Comparison of ENCODE assay signal across 2 cellular contexts in genomic region chr2:170139276-170139967, GRCh38.
TF ChIP-seq lines count a peak whose summit lies in the region.

No MANE protein-coding gene starts in this region.

TF ChIP-seq in GM23338, 12 proteins besides CTCF, POLR2A, EP300 and RAD21:
- TF ChIP-seq ZNF462 (CRISPR knock-in tag; IDR thresholded peaks at IDR 0.05) (no peak), EZH2 (IDR thresholded peaks at IDR 0.05; ENCODE audit: low read depth, unreplicated experiment) (no peak), ZNF331 (CRISPR knock-in tag; IDR thresholded peaks at IDR 0.05; ENCODE audit: low read depth) (no peak), EZH2phosphoT487 (IDR thresholded peaks at IDR 0.05; ENCODE audit: unreplicated experiment) (no peak), NANOG (IDR thresholded peaks at IDR 0.05; ENCODE audit: borderline replicate concordance) (no peak), STAT1 (IDR thresholded peaks at IDR 0.05; ENCODE audit: unreplicated experiment) (no peak), CREB1 (CRISPR knock-in tag; IDR thresholded peaks at IDR 0.05; ENCODE audit: low read depth) (no peak), REST (IDR thresholded peaks at IDR 0.05; ENCODE audit: unreplicated experiment) (no peak), ZNF114 (CRISPR knock-in tag; IDR thresholded peaks at IDR 0.05) (no peak)

TF ChIP-seq in H1, 55 proteins besides CTCF, POLR2A, EP300 and RAD21:
- TF ChIP-seq MAFK (IDR thresholded peaks at IDR 0.05; ENCODE audit: low read depth, low read length) = no peak
- no peak for TF ChIP-seq POLR2AphosphoS5 (IDR thresholded peaks at IDR 0.05; ENCODE audit: low read depth, low read length)
- no peak for TF ChIP-seq CHD2 (IDR thresholded peaks at IDR 0.05; ENCODE audit: low read length)
- TF ChIP-seq USF2 (IDR thresholded peaks at IDR 0.05; ENCODE audit: low read length) = no peak
- no peak for TF ChIP-seq SIN3A (conservative IDR thresholded peaks at IDR 0.05 in 1 of 2, IDR thresholded peaks at IDR 0.05 in 1 of 2; ENCODE audit: low read depth in 1 of 2, low read length in 2 of 2)
- TF ChIP-seq KDM4A (IDR thresholded peaks at IDR 0.05; ENCODE audit: low read depth, low read length, severe bottlenecking) = no peak
- no peak for TF ChIP-seq CBX8 (IDR thresholded peaks at IDR 0.05; ENCODE audit: borderline replicate concordance, low read depth, low read length)
- TF ChIP-seq SIX5 (IDR thresholded peaks at IDR 0.05; ENCODE audit: low read depth, low read length) = no peak
- no peak for TF ChIP-seq RFX5 (IDR thresholded peaks at IDR 0.05; ENCODE audit: borderline replicate concordance, low read depth, low read length)
- TF ChIP-seq SAP30 (IDR thresholded peaks at IDR 0.05; ENCODE audit: insufficient read depth, insufficient replicate concordance, low read length) = no peak
- TF ChIP-seq YY1 (IDR thresholded peaks at IDR 0.05; ENCODE audit: low read depth, low read length) = no peak
- no peak for TF ChIP-seq JUN (IDR thresholded peaks at IDR 0.05; ENCODE audit: low read depth, low read length)
- TF ChIP-seq ATF3 (IDR thresholded peaks at IDR 0.05; ENCODE audit: insufficient read depth, low read depth, low read length) = no peak
- no peak for TF ChIP-seq CTBP2 (IDR thresholded peaks at IDR 0.05; ENCODE audit: borderline replicate concordance, insufficient read depth, insufficient read length, low read length)
- TF ChIP-seq FOSL1 (IDR thresholded peaks at IDR 0.05; ENCODE audit: insufficient read depth, low read depth, low read length) = no peak
- no peak for TF ChIP-seq RNF2 (IDR thresholded peaks at IDR 0.05; ENCODE audit: borderline replicate concordance, low read depth, low read length, missing control alignments, poor library complexity, severe bottlenecking)
